Comparison of ENCODE assay signal across 16 cellular contexts in genomic region chr4:1370321-1371124, GRCh38. TPM values are rescaled to one million over a fixed set of nuclear protein-coding genes. Genes with fewer than 3 reads are reported as not detected.
DNase-seq lines count a peak whose midpoint lies in the region; ATAC-seq and TF ChIP-seq lines count a peak whose summit lies in the region.
"Had no signal": no experiment of that assay in that cellular context is flagged by ENCODE, and none has a peak within 500 bp of the region (broad histone marks: within the 10 kb centered on the region; RNA-seq: fewer than 3 reads in every experiment).

No MANE protein-coding gene starts in this region.

- no peaks in the 10 kb centered on the region for H3K4me1 ChIP-seq in osteoblast (ENCODE audit: insufficient read depth, low read length)

- H3K27ac ChIP-seq in osteoblast (ENCODE audit: low read depth, low read length), result no peak overlapping the region
- H3K27ac ChIP-seq: C4-2B had no signal

- intact Hi-C loops in natural killer cell (cut with micrococcal nuclease), result no loop called here

- H3K36me3 ChIP-seq in osteoblast (ENCODE audit: insufficient read depth, low read length), result no peaks in the 10 kb centered on the region

- H3K9me3 ChIP-seq in osteoblast (ENCODE audit: low read depth, low read length), result no peaks in the 10 kb centered on the region

- DNase-seq in natural killer cell treated with Interleukin-12 subunit alpha and Interleukin-12 subunit beta and Interleukin-15 and Interleukin-18, amount 100 ng/mL, for 72 hours (ENCODE audit: low spot score), result peak; percentile 41
- DNase-seq in natural killer cell, result no peak
- DNase-seq in left lobe of liver (ENCODE audit: low spot score), result peak; percentile 67
- peak; percentile 65 for DNase-seq in osteoblast (ENCODE audit: insufficient read length, low spot score, missing footprints)
- DNase-seq in NCI-H1694 (lab: John Stamatoyannopoulos, UW), result no peak
- DNase-seq in dedifferentiated amniotic fluid mesenchymal stem cell (ENCODE audit: extremely low spot score), result no peak
- no peak for DNase-seq in SK-N-DZ (ENCODE audit: low spot score)
- DNase-seq: COR-L47, H9, IMR-90, Kasumi-1, NCI-H1105 treated with DMSO at 0.1 percent for 48 hours, NCI-H187 treated with DMSO at 0.1 percent for 48 hours, NCI-H446 had no signal

- no peaks in the 10 kb centered on the region for H3K9me3 Mint-ChIP-seq in natural killer cell treated with Interleukin-12 subunit alpha and Interleukin-12 subunit beta and Interleukin-15 and Interleukin-18, amount 100 ng/mL, for 72 hours
- no peaks in the 10 kb centered on the region for H3K9me3 Mint-ChIP-seq in natural killer cell
- H3K9me3 Mint-ChIP-seq: H9 had no signal

- no peaks in the 10 kb centered on the region for H3K27me3 Mint-ChIP-seq in natural killer cell treated with Interleukin-12 subunit alpha and Interleukin-12 subunit beta and Interleukin-15 and Interleukin-18, amount 100 ng/mL, for 72 hours
- H3K27me3 Mint-ChIP-seq in natural killer cell (ENCODE audit: low read depth in 2 of 2), result no peaks in the 10 kb centered on the region

- ATAC-seq in natural killer cell treated with Interleukin-12 subunit alpha and Interleukin-12 subunit beta and Interleukin-15 and Interleukin-18, amount 100 ng/mL, for 72 hours, result no peak
- ATAC-seq in natural killer cell (no peak), left lobe of liver (peak; percentile 77), HG03159 (IDR thresholded peaks at IDR 0.05; ENCODE audit: unreplicated experiment) (no peak)

- H3K79me2 ChIP-seq in osteoblast (ENCODE audit: insufficient read depth, low read length), result no peaks in the 10 kb centered on the region

- TF ChIP-seq CTCF in natural killer cell (IDR thresholded peaks at IDR 0.05) (no peak), osteoblast (IDR thresholded peaks at IDR 0.05; ENCODE audit: extremely low read depth, low read depth, low read length) (no peak)

- H3K4me3 ChIP-seq in osteoblast (ENCODE audit: insufficient read depth, low read length), result no peak overlapping the region

- no peaks in the 10 kb centered on the region for H4K20me1 ChIP-seq in osteoblast (ENCODE audit: insufficient read depth, low read length)

- no peak overlapping the region for H3K4me2 ChIP-seq in osteoblast (ENCODE audit: insufficient read depth, low read length)

- H3K4me3 Mint-ChIP-seq in natural killer cell treated with Interleukin-12 subunit alpha and Interleukin-12 subunit beta and Interleukin-15 and Interleukin-18, amount 100 ng/mL, for 72 hours, result no peak overlapping the region
- no peak overlapping the region for H3K4me3 Mint-ChIP-seq in natural killer cell
- H3K4me3 Mint-ChIP-seq: H9 had no signal

- no peak overlapping the region for H2AFZ ChIP-seq in osteoblast (ENCODE audit: low read length)

- peaks cover 4% of the 10 kb centered on the region for H3K36me3 Mint-ChIP-seq in natural killer cell treated with Interleukin-12 subunit alpha and Interleukin-12 subunit beta and Interleukin-15 and Interleukin-18, amount 100 ng/mL, for 72 hours
- no peaks in the 10 kb centered on the region for H3K36me3 Mint-ChIP-seq in natural killer cell

- H3K4me1 Mint-ChIP-seq in natural killer cell treated with Interleukin-12 subunit alpha and Interleukin-12 subunit beta and Interleukin-15 and Interleukin-18, amount 100 ng/mL, for 72 hours (ENCODE audit: low read depth in 2 of 2), result no peaks in the 10 kb centered on the region
- H3K4me1 Mint-ChIP-seq in natural killer cell, result peaks cover 4% of the 10 kb centered on the region in 2 donors

- H3K27ac Mint-ChIP-seq in natural killer cell treated with Interleukin-12 subunit alpha and Interleukin-12 subunit beta and Interleukin-15 and Interleukin-18, amount 100 ng/mL, for 72 hours, result no peak overlapping the region
- no peak overlapping the region for H3K27ac Mint-ChIP-seq in natural killer cell

- no peaks in the 10 kb centered on the region for H3K27me3 ChIP-seq in osteoblast (ENCODE audit: insufficient read depth, low read length)

RNA-seq across cellular contexts. Expression of gene UVSSA, which starts 23.5 kb away (rescaled TPM):
- total RNA-seq in natural killer cell treated with Interleukin-12 subunit alpha and Interleukin-12 subunit beta and Interleukin-15 and Interleukin-18, amount 100 ng/mL, for 72 hours, result 10 to 100 TPM; 19.6 to 25.1 TPM
- total RNA-seq in natural killer cell (10 to 100 TPM; 48.0 to 59.4 (median 56.4) TPM), left lobe of liver (18.6 TPM), osteoblast (12.7 and 14.8 TPM in 2 replicates)
- 2.6 and 3.3 TPM in 2 replicates for polyA plus RNA-seq in SK-N-DZ (2014; cell fraction: cytosol; rRNA removed)
- 30.7 and 37.5 TPM in 2 replicates for polyA plus RNA-seq in SK-N-DZ (2014; cell fraction: nucleus; rRNA removed)

RNA-seq across cellular contexts. Expression of gene NKX1-1, which starts 35.7 kb away (rescaled TPM):
- total RNA-seq in natural killer cell treated with Interleukin-12 subunit alpha and Interleukin-12 subunit beta and Interleukin-15 and Interleukin-18, amount 100 ng/mL, for 72 hours, result not detected
- total RNA-seq in natural killer cell, result not detected
- not detected for total RNA-seq in left lobe of liver
- not detected in 2 replicates for total RNA-seq in osteoblast
- polyA plus RNA-seq in SK-N-DZ (2014; cell fraction: cytosol; rRNA removed), result not detected in 2 replicates
- polyA plus RNA-seq in SK-N-DZ (2014; cell fraction: nucleus; rRNA removed), result not detected in 2 replicates
- total RNA-seq: H9, IMR-90 had no signal
- polyA plus RNA-seq: IMR-90 had no signal

Comparison
In these comparisons a context has a peak if more than half of its experiments do, and no peak if none do; other contexts are left out.
1. DNase-seq: peak in natural killer cell treated with Interleukin-12 subunit alpha and Interleukin-12 subunit beta and Interleukin-15 and Interleukin-18, amount 100 ng/mL, for 72 hours (single experiment), left lobe of liver (single experiment) and osteoblast (single experiment); none in natural killer cell (single experiment), NCI-H1694 (single experiment), dedifferentiated amniotic fluid mesenchymal stem cell (single experiment) and SK-N-DZ (single experiment).